ENCODE assay signal across 11 cellular contexts in genomic region chr17:27207073-27207511, GRCh38.
DNase-seq lines count a peak whose midpoint lies in the region; ATAC-seq, FAIRE-seq and TF ChIP-seq lines count a peak whose summit lies in the region.
"Had no signal": no experiment of that assay in that cellular context is flagged by ENCODE, and none has a peak within 500 bp of the region (broad histone marks: within the 10 kb centered on the region; RNA-seq: fewer than 3 reads in every experiment).

No MANE protein-coding gene starts in this region.

- BruUV-seq in PC-3 (replicated peaks; lab: Mats Ljungman, UMichigan): no TSS peak
- no TSS peak for BruUV-seq in endothelial cell of umbilical vein (replicated peaks; lab: Mats Ljungman, UMichigan)

- H3K9ac ChIP-seq in PC-3 (ENCODE audit: low read length) (no peak overlapping the region), endothelial cell of umbilical vein (replicated peaks; ENCODE audit: extremely low read depth, insufficient read depth, low read length) (no peak overlapping the region)

- H3K4me1 ChIP-seq in PC-3 (ENCODE audit: insufficient read depth, low read length) (peaks cover 22% of the 10 kb centered on the region), endothelial cell of umbilical vein (ENCODE audit: control insufficient read depth, extremely low read depth, insufficient read depth, low read length) (peaks cover 9% of the 10 kb centered on the region), prostate gland (replicated peaks) (no peaks in the 10 kb centered on the region)
- H3K4me1 ChIP-seq: pancreas had no signal

- no peaks in the 10 kb centered on the region for H3K36me3 Mint-ChIP-seq in activated T-helper 1 cell treated with anti-CD3 and anti-CD28 coated beads, Interleukin-12 subunit alpha, Interleukin-12 subunit beta, Interleukin-2, Interleukin-4 antibody, amounts not matched to agents 30 ng/mL and 10 ng/mL and 1 ng/mL, durations not matched to agents 14 hours and 24 hours and 36 hours (ENCODE audit: low read depth)

- CTCF ChIA-PET in PC-3 (lab: Charles Lee) (no interaction called here), endothelial cell of umbilical vein (lab: Charles Lee) (interaction anchor here (0.9 to 2.8 kb wide), 9 partner anchors 10 to 94 kb away, joined by 3 to 16 read pairs (median 5); no protein-coding TSS in a partner anchor)

- H3K9me3 Mint-ChIP-seq in activated T-helper 1 cell treated with anti-CD3 and anti-CD28 coated beads, Interleukin-12 subunit alpha, Interleukin-12 subunit beta, Interleukin-2, Interleukin-4 antibody, amounts not matched to agents 30 ng/mL and 10 ng/mL and 1 ng/mL, durations not matched to agents 14 hours and 24 hours and 36 hours: no peaks in the 10 kb centered on the region

- H3K27me3 ChIP-seq in PC-3 (ENCODE audit: low read length): no peaks in the 10 kb centered on the region
- no peaks in the 10 kb centered on the region for H3K27me3 ChIP-seq in endothelial cell of umbilical vein (ENCODE audit: control insufficient read depth in 2 of 2, insufficient read depth in 2 of 2, low read length in 2 of 2)
- H3K27me3 ChIP-seq in prostate gland (replicated peaks; ENCODE audit: insufficient read depth): no peaks in the 10 kb centered on the region
- H3K27me3 ChIP-seq: pancreas had no signal

- TF ChIP-seq POLR2A in endothelial cell of umbilical vein (IDR thresholded peaks at IDR 0.05; ENCODE audit: low read depth, low read length) (no peak), prostate gland (IDR thresholded peaks at IDR 0.05) (no peak)

- no peaks in the 10 kb centered on the region for H3F3A ChIP-seq in PC-3 (ENCODE audit: low read length, unreplicated experiment)

- H3K9me3 ChIP-seq in PC-3 (ENCODE audit: low read length): no peaks in the 10 kb centered on the region
- no peaks in the 10 kb centered on the region for H3K9me3 ChIP-seq in endothelial cell of umbilical vein (replicated peaks; ENCODE audit: control insufficient read depth, insufficient read depth, low read length)
- no peaks in the 10 kb centered on the region for H3K9me3 ChIP-seq in prostate gland
- H3K9me3 ChIP-seq: pancreas had no signal

- H2AFZ ChIP-seq in PC-3 (ENCODE audit: low read length): no peak overlapping the region
- peak overlapping the region; percentile 72 for H2AFZ ChIP-seq in endothelial cell of umbilical vein (ENCODE audit: low read depth, low read length)

- peaks cover 4% of the 10 kb centered on the region for H3K4me1 Mint-ChIP-seq in activated T-helper 1 cell treated with anti-CD3 and anti-CD28 coated beads, Interleukin-12 subunit alpha, Interleukin-12 subunit beta, Interleukin-2, Interleukin-4 antibody, amounts not matched to agents 30 ng/mL and 10 ng/mL and 1 ng/mL, durations not matched to agents 14 hours and 24 hours and 36 hours (ENCODE audit: low read depth)

- no peaks in the 10 kb centered on the region for H3K9me2 ChIP-seq in PC-3 (replicated peaks; ENCODE audit: low read length)

- no peaks in the 10 kb centered on the region for H3K9me1 ChIP-seq in endothelial cell of umbilical vein (replicated peaks; ENCODE audit: control insufficient read depth, extremely low read depth, insufficient read depth, low read length)

- H3K4me2 ChIP-seq in PC-3 (ENCODE audit: low read length) (peak overlapping the region; percentile 41), endothelial cell of umbilical vein (ENCODE audit: insufficient read depth, low read length) (peak overlapping the region; percentile 30)

- no peaks in the 10 kb centered on the region for H3K79me2 ChIP-seq in PC-3 (ENCODE audit: low read length)
- no peaks in the 10 kb centered on the region for H3K79me2 ChIP-seq in endothelial cell of umbilical vein (ENCODE audit: control insufficient read depth, insufficient read depth, low read length)

- H3K27me3 Mint-ChIP-seq in activated T-helper 1 cell treated with anti-CD3 and anti-CD28 coated beads, Interleukin-12 subunit alpha, Interleukin-12 subunit beta, Interleukin-2, Interleukin-4 antibody, amounts not matched to agents 30 ng/mL and 10 ng/mL and 1 ng/mL, durations not matched to agents 14 hours and 24 hours and 36 hours (ENCODE audit: insufficient read depth): peaks cover 9% of the 10 kb centered on the region

- H3K4me3 Mint-ChIP-seq in activated T-helper 1 cell treated with anti-CD3 and anti-CD28 coated beads, Interleukin-12 subunit alpha, Interleukin-12 subunit beta, Interleukin-2, Interleukin-4 antibody, amounts not matched to agents 30 ng/mL and 10 ng/mL and 1 ng/mL, durations not matched to agents 14 hours and 24 hours and 36 hours: no peak overlapping the region

- ATAC-seq in PC-3 (peak; percentile 80), HG03280 (IDR thresholded peaks at IDR 0.05; ENCODE audit: unreplicated experiment) (no peak)

- 50% methylated on average over 3 of the region's 3 CpGs for WGBS in prostate gland

- dilution Hi-C loops in endothelial cell of umbilical vein (cut with MboI; ENCODE audit: extremely low pct_ligation_motif_present, low sequenced_read_pairs): no loop called here

- H3K27ac ChIP-seq in PC-3 (ENCODE audit: low read length) (0 out of 2 replicates have a peak overlapping the region, but pooled peaks have one; percentile 4), endothelial cell of umbilical vein (ENCODE audit: insufficient read depth, low read depth, low read length) (peak overlapping the region; percentile 59), prostate gland (no peak overlapping the region)
- H3K27ac ChIP-seq: pancreas had no signal

- no peak for TF ChIP-seq CTCF in PC-3 (conservative IDR thresholded peaks at IDR 0.05; ENCODE audit: low read depth, low read length)
- no peak for TF ChIP-seq CTCF in endothelial cell of umbilical vein (IDR thresholded peaks at IDR 0.05; ENCODE audit: extremely low read depth in 1 of 2, insufficient read depth in 1 of 2, low read depth in 1 of 2, low read length in 2 of 2)
- TF ChIP-seq CTCF in retinal pigment epithelial cell (conservative IDR thresholded peaks at IDR 0.05; ENCODE audit: low read depth, low read length): no peak
- no peak for TF ChIP-seq CTCF in prostate gland (IDR thresholded peaks at IDR 0.05)

- no peak overlapping the region for H3K27ac Mint-ChIP-seq in activated T-helper 1 cell treated with anti-CD3 and anti-CD28 coated beads, Interleukin-12 subunit alpha, Interleukin-12 subunit beta, Interleukin-2, Interleukin-4 antibody, amounts not matched to agents 30 ng/mL and 10 ng/mL and 1 ng/mL, durations not matched to agents 14 hours and 24 hours and 36 hours

- intact Hi-C loops in PC-3 (cut with micrococcal nuclease): no loop called here
- intact Hi-C loops in endothelial cell of umbilical vein (cut with micrococcal nuclease): no loop called here
- intact Hi-C loops in prostate gland (cut with DNase I): no loop called here
- intact Hi-C loops in activated T-helper 1 cell treated with anti-CD3 and anti-CD28 coated beads, Interleukin-12 subunit alpha, Interleukin-12 subunit beta, Interleukin-2, Interleukin-4 antibody, amounts not matched to agents 30 ng/mL and 10 ng/mL and 1 ng/mL, durations not matched to agents 14 hours and 24 hours and 36 hours (cut with micrococcal nuclease): no loop called here

- H3K4me3 ChIP-seq in PC-3 (ENCODE audit: low read length) (no peak overlapping the region), endothelial cell of umbilical vein (replicated peaks in 1 of 3; ENCODE audit: insufficient read depth in 1 of 3, low read depth in 1 of 3, low read length in 3 of 3) (no peak overlapping the region), retinal pigment epithelial cell (ENCODE audit: low read length) (no peak overlapping the region), prostate gland (no peak overlapping the region)
- H3K4me3 ChIP-seq: pancreas had no signal

- FAIRE-seq in endothelial cell of umbilical vein (lab: Jason Lieb, UNC): peak; percentile 49
- FAIRE-seq: pancreas had no signal

- H4K20me1 ChIP-seq in PC-3 (ENCODE audit: low read length) (no peaks in the 10 kb centered on the region), endothelial cell of umbilical vein (replicated peaks; ENCODE audit: control insufficient read depth, extremely low read depth, insufficient read depth, low read length) (no peaks in the 10 kb centered on the region)

- POLR2A ChIA-PET in PC-3 (lab: Charles Lee; ENCODE audit: unreplicated experiment): interaction anchor here (0.6 to 0.9 kb wide), 2 partner anchors 87 to 123 kb away, joined by 4 to 8 read pairs; partner anchors contain the start of gene WSB1
- POLR2A ChIA-PET in endothelial cell of umbilical vein (lab: Charles Lee): no interaction called here

- H3K36me3 ChIP-seq in PC-3 (ENCODE audit: low read depth, low read length) (no peaks in the 10 kb centered on the region), endothelial cell of umbilical vein (ENCODE audit: control insufficient read depth in 2 of 2, extremely low read depth in 1 of 2, insufficient read depth in 2 of 2, low read length in 2 of 2) (no peaks in the 10 kb centered on the region), prostate gland (no peaks in the 10 kb centered on the region)
- H3K36me3 ChIP-seq: pancreas had no signal

- peak; percentile 46 for DNase-seq in GM04504 (ENCODE audit: low read depth)
- peak; percentile 71 for DNase-seq in PC-3
- peak; percentile 77 for DNase-seq in endothelial cell of umbilical vein (ENCODE audit: low read depth, low spot score)
- peak; percentile 60 for DNase-seq in retinal pigment epithelial cell (ENCODE audit: low read depth)
- DNase-seq in prostate gland (ENCODE audit: low spot score): no peak
- no peak for DNase-seq in activated T-helper 1 cell treated with anti-CD3 and anti-CD28 coated beads, Interleukin-12 subunit alpha, Interleukin-12 subunit beta, Interleukin-2, Interleukin-4 antibody, amounts not matched to agents 30 ng/mL and 10 ng/mL and 1 ng/mL, durations not matched to agents 14 hours and 24 hours and 36 hours (ENCODE audit: low spot score)
- DNase-seq in NCI-H82 treated with DMSO at 0.1 percent for 48 hours (lab: John Stamatoyannopoulos, UW; ENCODE audit: unreplicated experiment): no peak
- DNase-seq: central memory CD4-positive, alpha-beta T cell; NCI-H1092; pancreas had no signal

TF ChIP-seq in endothelial cell of umbilical vein, 7 proteins besides CTCF, POLR2A, EP300 and RAD21:
- TF ChIP-seq POLR2AphosphoS5 (IDR thresholded peaks at IDR 0.05; ENCODE audit: insufficient read depth, low read depth, low read length) (no peak), FOS (IDR thresholded peaks at IDR 0.05; ENCODE audit: borderline replicate concordance, insufficient read depth, low read length) (peak; percentile 81), EZH2 (IDR thresholded peaks at IDR 0.05; ENCODE audit: borderline replicate concordance, low read depth, low read length, severe bottlenecking) (no peak), MYC (IDR thresholded peaks at IDR 0.05; ENCODE audit: low read depth, low read length) (no peak), JUN (IDR thresholded peaks at IDR 0.05; ENCODE audit: borderline replicate concordance, insufficient read depth, insufficient read length, low read depth) (peak; percentile 61)

Comparison
In these comparisons a context has a peak if more than half of its experiments do, and no peak if none do; other contexts are left out.
1. DNase-seq: peak in GM04504 (single experiment), PC-3 (single experiment), endothelial cell of umbilical vein (single experiment) and retinal pigment epithelial cell (single experiment); none in prostate gland (single experiment), activated T-helper 1 cell treated with anti-CD3 and anti-CD28 coated beads, Interleukin-12 subunit alpha, Interleukin-12 subunit beta, Interleukin-2, Interleukin-4 antibody, amounts not matched to agents 30 ng/mL and 10 ng/mL and 1 ng/mL, durations not matched to agents 14 hours and 24 hours and 36 hours (single experiment) and NCI-H82 treated with DMSO at 0.1 percent for 48 hours (single experiment).
2. H3K27ac ChIP-seq: peak in PC-3 (single experiment) and endothelial cell of umbilical vein (single experiment); none in prostate gland (0 of 2).